Comparison of ENCODE assay signal across 8 cellular contexts in the genomic region with DNA sequence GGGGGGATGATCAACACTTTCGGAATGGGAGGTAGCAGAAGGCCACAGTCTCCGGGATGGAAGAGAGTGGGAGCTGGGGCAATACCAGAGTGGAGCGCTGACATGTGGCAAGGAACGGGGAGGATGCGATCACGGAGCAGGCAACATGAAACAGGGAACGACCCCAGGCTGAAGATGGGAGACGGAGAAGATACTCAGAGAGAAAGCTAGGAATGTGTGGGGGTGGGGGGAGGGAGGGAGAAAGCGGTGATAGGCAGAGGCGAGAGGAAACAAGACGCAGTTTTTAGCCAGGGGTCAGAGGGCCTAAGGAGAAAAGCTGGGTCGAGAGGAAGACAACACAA. TPM values are rescaled to one million over a fixed set of nuclear protein-coding genes. Genes with fewer than 3 reads are reported as not detected.
DNase-seq lines count a peak whose midpoint lies in the region; ATAC-seq and TF ChIP-seq lines count a peak whose summit lies in the region.

No MANE protein-coding gene starts in this region.

- H3K4me1 ChIP-seq in lung (ENCODE audit: control insufficient read depth in 2 of 2, insufficient read depth in 2 of 2, low read length in 2 of 2), result peaks cover 3 to 22% of the 10 kb centered on the region in 2 donors

- H3K36me3 ChIP-seq in lung (ENCODE audit: control insufficient read depth in 2 of 2, insufficient read depth in 2 of 2, low read length in 2 of 2), result peaks cover 4% of the 10 kb centered on the region in 2 donors

- no peaks in the 10 kb centered on the region for H3K9me3 ChIP-seq in lung (ENCODE audit: control insufficient read depth in 2 of 2, insufficient read depth in 1 of 2, low read length in 1 of 2)

- peaks cover 22% of the 10 kb centered on the region for H3K36me3 Mint-ChIP-seq in activated naive CD4-positive, alpha-beta T cell treated with anti-CD3 and anti-CD28 coated beads, Interleukin-2, amount 10 ng/mL, durations not matched to agents 7 days and 5 days
- H3K36me3 Mint-ChIP-seq in progenitor cell of endocrine pancreas (ENCODE audit: insufficient read depth), result peaks cover 10% of the 10 kb centered on the region

- H3K27ac ChIP-seq in coronary artery (peak overlapping the region; percentile 87 to 91), lung (ENCODE audit: low read depth in 1 of 2, low read length in 1 of 2) (peak overlapping the region; percentile 77 to 87)

- H3K27me3 Mint-ChIP-seq in activated naive CD4-positive, alpha-beta T cell treated with anti-CD3 and anti-CD28 coated beads, Interleukin-2, amount 10 ng/mL, durations not matched to agents 7 days and 5 days, result peaks cover 15% of the 10 kb centered on the region
- H3K27me3 Mint-ChIP-seq in progenitor cell of endocrine pancreas, result peaks cover 10% of the 10 kb centered on the region

- H3K4me1 Mint-ChIP-seq in activated naive CD4-positive, alpha-beta T cell treated with anti-CD3 and anti-CD28 coated beads, Interleukin-2, amount 10 ng/mL, durations not matched to agents 7 days and 5 days, result peaks cover 10% of the 10 kb centered on the region
- H3K4me1 Mint-ChIP-seq in progenitor cell of endocrine pancreas (ENCODE audit: low read depth), result no peaks in the 10 kb centered on the region

- no peak overlapping the region for H3K27ac Mint-ChIP-seq in activated naive CD4-positive, alpha-beta T cell treated with anti-CD3 and anti-CD28 coated beads, Interleukin-2, amount 10 ng/mL, durations not matched to agents 7 days and 5 days
- no peak overlapping the region for H3K27ac Mint-ChIP-seq in progenitor cell of endocrine pancreas

- TF ChIP-seq CTCF in coronary artery (IDR thresholded peaks at IDR 0.05) (no peak), lung (IDR thresholded peaks at IDR 0.05; ENCODE audit: control extremely low read depth, extremely low read depth) (no peak), progenitor cell of endocrine pancreas (IDR thresholded peaks at IDR 0.05; ENCODE audit: unreplicated experiment) (no peak)

- H3K27me3 ChIP-seq in lung (ENCODE audit: control insufficient read depth, insufficient read depth), result no peaks in the 10 kb centered on the region

- CTCF ChIA-PET in activated naive CD4-positive, alpha-beta T cell treated with anti-CD3 and anti-CD28 coated beads, Interleukin-2, amount 10 ng/mL, durations not matched to agents 7 days and 5 days (lab: Charles Lee), result interaction anchor here (1.4 to 1.5 kb wide), 2 partner anchors 10 to 24 kb away, joined by 3 read pairs; no protein-coding TSS in a partner anchor

- WGBS in lung, 2 donors, result 1% methylated on average over 12 of the region's 12 CpGs

- ATAC-seq in lung (ENCODE audit: insufficient read depth, low FRiP score), result peak; percentile 0

- H3K9me3 Mint-ChIP-seq in activated naive CD4-positive, alpha-beta T cell treated with anti-CD3 and anti-CD28 coated beads, Interleukin-2, amount 10 ng/mL, durations not matched to agents 7 days and 5 days, result no peaks in the 10 kb centered on the region
- no peaks in the 10 kb centered on the region for H3K9me3 Mint-ChIP-seq in progenitor cell of endocrine pancreas (ENCODE audit: low read depth)

- H3K4me3 ChIP-seq in coronary artery (peak overlapping the region; percentile 96), lung (peak overlapping the region; percentile 90)

- DNase-seq in activated naive CD4-positive, alpha-beta T cell treated with anti-CD3 and anti-CD28 coated beads, Interleukin-2, amount 10 ng/mL, durations not matched to agents 7 days and 5 days, result peak; percentile 37
- DNase-seq in activated naive CD4-positive, alpha-beta T cell treated with Interleukin-2 at 50 U/mL for 16 hours, result no peak
- DNase-seq in LoVo (ENCODE audit: low spot score) (peak; percentile 11), coronary artery (ENCODE audit: low spot score) (no peak), lung (ENCODE audit: low spot score) (no peak), NCI-H774 (lab: John Stamatoyannopoulos, UW) (no peak), NCI-H187 treated with DMSO at 0.1 percent for 48 hours (lab: John Stamatoyannopoulos, UW) (no peak), progenitor cell of endocrine pancreas (ENCODE audit: low spot score, unreplicated experiment) (no peak)

- no peak overlapping the region for H3K4me3 Mint-ChIP-seq in activated naive CD4-positive, alpha-beta T cell treated with anti-CD3 and anti-CD28 coated beads, Interleukin-2, amount 10 ng/mL, durations not matched to agents 7 days and 5 days
- H3K4me3 Mint-ChIP-seq in progenitor cell of endocrine pancreas (ENCODE audit: low read depth), result no peak overlapping the region

RNA-seq across cellular contexts. Expression of gene RAB3GAP2, which starts 0.6 kb away (rescaled TPM):
- 10 to 100 TPM; 36.9 to 37.5 TPM for total RNA-seq in lung
- polyA plus RNA-seq in lung, result 1 to 10 TPM; 7.5 to 9.4 TPM
- 47.5 and 47.9 TPM in 2 replicates for total RNA-seq in progenitor cell of endocrine pancreas

Comparison
In these comparisons a context has a peak if more than half of its experiments do, and no peak if none do; other contexts are left out.
1. DNase-seq: peak in activated naive CD4-positive, alpha-beta T cell treated with anti-CD3 and anti-CD28 coated beads, Interleukin-2, amount 10 ng/mL, durations not matched to agents 7 days and 5 days (single experiment) and LoVo (single experiment); none in activated naive CD4-positive, alpha-beta T cell treated with Interleukin-2 at 50 U/mL for 16 hours (single experiment), coronary artery (single experiment), lung (single experiment), NCI-H774 (single experiment), NCI-H187 treated with DMSO at 0.1 percent for 48 hours (single experiment) and progenitor cell of endocrine pancreas (single experiment).